Comparison of ENCODE assay signal across 8 cellular contexts in genomic region chr5:109691248-109691574, GRCh38.
DNase-seq lines count a peak whose midpoint lies in the region; ATAC-seq lines count a peak whose summit lies in the region.

No MANE protein-coding gene starts in this region.

- H3K27me3 ChIP-seq in iPS-18a (ENCODE audit: control insufficient read depth, insufficient read depth, low read length) (no peaks in the 10 kb centered on the region), subcutaneous abdominal adipose tissue (ENCODE audit: control insufficient read depth in 5 of 5, insufficient read depth in 4 of 5, low read length in 5 of 5) (no peaks in the 10 kb centered on the region)

- H3K4me3 ChIP-seq in iPS-18a (ENCODE audit: low read length) (peak overlapping the region; percentile 94), subcutaneous abdominal adipose tissue (ENCODE audit: low read depth in 1 of 5, low read length in 5 of 5) (peak overlapping the region; percentile 89 to 97 (median 92))

- H3K27ac ChIP-seq in iPS-18a (ENCODE audit: low read length) (no peak overlapping the region), subcutaneous abdominal adipose tissue (ENCODE audit: low read depth, low read length) (peak overlapping the region; percentile 88)

- DNase-seq in activated T-cell treated with anti-CD3 and anti-CD28 coated beads for 24 hours (ENCODE audit: low read depth) (peak; percentile 30), activated T-cell treated with anti-CD3 and anti-CD28 coated beads for 4 hours (no peak), NCI-H2107 treated with DMSO at 0.1 percent for 48 hours (lab: John Stamatoyannopoulos, UW; ENCODE audit: unreplicated experiment) (no peak)
- peak; percentile 72 for DNase-seq in activated CD8-positive, alpha-beta memory T cell treated with anti-CD3 and anti-CD28 coated beads, Interleukin-2, amount 50 U/mL, for 48 hours

- no peaks in the 10 kb centered on the region for H3K36me3 ChIP-seq in iPS-18a (ENCODE audit: control insufficient read depth, low read depth, low read length)
- H3K36me3 ChIP-seq in subcutaneous abdominal adipose tissue (ENCODE audit: control insufficient read depth in 5 of 5, insufficient read depth in 5 of 5, low read length in 5 of 5), result no peaks in the 10 kb centered on the region

- H3K9me3 ChIP-seq in iPS-18a (ENCODE audit: control insufficient read depth, low read depth, low read length), result no peaks in the 10 kb centered on the region
- H3K9me3 ChIP-seq in subcutaneous abdominal adipose tissue (ENCODE audit: control insufficient read depth in 5 of 5, low read length in 5 of 5), result peaks cover 0 to 26% (median 15%) of the 10 kb centered on the region in 5 donors

- H3K4me1 ChIP-seq in iPS-18a (ENCODE audit: control insufficient read depth, low read depth, low read length), result peaks cover 28% of the 10 kb centered on the region
- peaks cover 3 to 46% (median 37%) of the 10 kb centered on the region in 5 donors for H3K4me1 ChIP-seq in subcutaneous abdominal adipose tissue (ENCODE audit: control insufficient read depth in 5 of 5, insufficient read depth in 5 of 5, low read length in 5 of 5)

- peak overlapping the region; percentile 76 for H3K9ac ChIP-seq in iPS-18a (ENCODE audit: low read length)
- H3K9ac ChIP-seq in subcutaneous abdominal adipose tissue (ENCODE audit: low read length in 5 of 5), result peak overlapping the region; percentile 50 to 97 (median 88)

- no peak for ATAC-seq in HG02852 (IDR thresholded peaks at IDR 0.05; ENCODE audit: unreplicated experiment)
- no peak for ATAC-seq in HG02610 (IDR thresholded peaks at IDR 0.05; ENCODE audit: unreplicated experiment)

Comparison
In these comparisons a context has a peak if more than half of its experiments do, and no peak if none do; other contexts are left out.
1. DNase-seq: peak in activated T-cell treated with anti-CD3 and anti-CD28 coated beads for 24 hours (single experiment) and activated CD8-positive, alpha-beta memory T cell treated with anti-CD3 and anti-CD28 coated beads, Interleukin-2, amount 50 U/mL, for 48 hours (single experiment); none in activated T-cell treated with anti-CD3 and anti-CD28 coated beads for 4 hours (single experiment) and NCI-H2107 treated with DMSO at 0.1 percent for 48 hours (single experiment).